16 cellular contexts compared by ENCODE assay signal in the genomic region with DNA sequence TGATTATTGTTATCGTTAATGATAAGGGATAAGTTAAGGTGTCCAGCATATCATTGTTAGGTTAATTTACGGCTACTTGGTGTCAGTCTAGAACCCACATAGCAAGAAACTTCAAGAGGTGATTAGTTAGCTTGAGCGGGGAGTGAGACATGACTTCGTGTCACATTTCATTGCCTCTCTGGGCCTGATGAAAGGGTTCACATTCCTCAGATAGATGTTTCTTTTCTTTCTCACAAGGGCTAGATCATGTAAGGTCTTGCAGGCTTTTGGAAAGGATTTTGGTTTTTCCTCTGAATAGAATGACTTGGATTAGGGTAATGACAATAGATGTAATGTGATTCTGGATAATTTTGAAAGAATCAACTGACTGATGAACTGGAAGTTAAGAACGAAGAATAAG. TPM values are rescaled to one million over a fixed set of nuclear protein-coding genes. Genes with fewer than 3 reads are reported as not detected.
DNase-seq lines count a peak whose midpoint lies in the region; ATAC-seq, FAIRE-seq and TF ChIP-seq lines count a peak whose summit lies in the region.
"Had no signal": no experiment of that assay in that cellular context is flagged by ENCODE, and none has a peak within 500 bp of the region (broad histone marks: within the 10 kb centered on the region; RNA-seq: fewer than 3 reads in every experiment).

No MANE protein-coding gene starts in this region.

- H3K14ac ChIP-seq in H1 (ENCODE audit: insufficient read length) = no peak overlapping the region
- no peak overlapping the region for H3K14ac ChIP-seq in mesenchymal stem cell (ENCODE audit: low read length in 2 of 2)

- TF ChIP-seq RAD21 in H1 (IDR thresholded peaks at IDR 0.05 in 1 of 2, conservative IDR thresholded peaks at IDR 0.05 in 1 of 2; ENCODE audit: low read depth in 2 of 2, low read length in 2 of 2) = no peak

- H2BK15ac ChIP-seq in H1 (ENCODE audit: low read length) (no peak overlapping the region), mesenchymal stem cell (ENCODE audit: low read depth, poor library complexity, severe bottlenecking) (no peak overlapping the region)

- peak overlapping the region; percentile 2; the same call in 1 of the 2 replicates for H2BK5ac ChIP-seq in H1 (ENCODE audit: low read depth, low read length)
- H2BK5ac ChIP-seq in mesenchymal stem cell (ENCODE audit: low read depth, low read length, poor library complexity, severe bottlenecking) = no peak overlapping the region

- no peak overlapping the region for H2AK5ac ChIP-seq in H1 (ENCODE audit: low read depth, low read length)
- H2AK5ac ChIP-seq in mesenchymal stem cell (ENCODE audit: low read length, severe bottlenecking) = no peak overlapping the region

- peak overlapping the region; percentile 15 to 66 for H3K27ac Mint-ChIP-seq in natural killer cell
- H3K27ac Mint-ChIP-seq in natural killer cell treated with Interleukin-12 subunit alpha and Interleukin-12 subunit beta and Interleukin-15 and Interleukin-18, amount 100 ng/mL, for 72 hours = no peak overlapping the region
- peak overlapping the region; percentile 55 for H3K27ac Mint-ChIP-seq in type B pancreatic cell

- H3K27me3 Mint-ChIP-seq in natural killer cell (ENCODE audit: low read depth in 2 of 2) (no peaks in the 10 kb centered on the region), type B pancreatic cell (no peaks in the 10 kb centered on the region)
- H3K27me3 Mint-ChIP-seq in natural killer cell treated with Interleukin-12 subunit alpha and Interleukin-12 subunit beta and Interleukin-15 and Interleukin-18, amount 100 ng/mL, for 72 hours = no peaks in the 10 kb centered on the region
- H3K27me3 Mint-ChIP-seq: activated CD8-positive, alpha-beta T cell treated with anti-CD3 and anti-CD28 coated beads for 36 hours had no signal

- 74% methylated on average over 5 of the region's 5 CpGs; no CpG with 5 or more reads in 1 of the 2 experiments for WGBS in H1 (ENCODE audit: extremely low coverage in 1 of 2, insufficient coverage in 1 of 2, insufficient read length in 1 of 2, insufficient replicate concordance in 2 of 2, low coverage in 1 of 2, low lambda C conversion rate in 2 of 2, missing lambda C conversion rate in 1 of 2), 2 experiments
- WGBS in mesenchymal stem cell = 95% methylated on average over 5 of the region's 5 CpGs

- POLR2A ChIA-PET in H1 (lab: Charles Lee; ENCODE audit: partially characterized antibody) = interaction anchor here (0.6 to 2.5 kb wide), 7 partner anchors 9 to 88 kb away, joined by 3 to 18 read pairs (median 5); a partner anchor contains a TSS

- H3K36me3 Mint-ChIP-seq in natural killer cell = no peaks in the 10 kb centered on the region
- H3K36me3 Mint-ChIP-seq in natural killer cell treated with Interleukin-12 subunit alpha and Interleukin-12 subunit beta and Interleukin-15 and Interleukin-18, amount 100 ng/mL, for 72 hours = peaks cover 31% of the 10 kb centered on the region
- H3K36me3 Mint-ChIP-seq in type B pancreatic cell = peaks cover 42% of the 10 kb centered on the region

- H3K27me3 ChIP-seq in H1 (replicated peaks in 1 of 4; ENCODE audit: control insufficient read depth in 3 of 4, extremely low read depth in 1 of 4, insufficient read depth in 3 of 4, low read length in 3 of 4) (no peaks in the 10 kb centered on the region), mesenchymal stem cell (ENCODE audit: control insufficient read depth in 1 of 2, insufficient read depth in 1 of 2, low read length in 2 of 2) (no peaks in the 10 kb centered on the region)

- peaks cover 26 to 35% of the 10 kb centered on the region in 2 experiments for H4K20me1 ChIP-seq in H1 (replicated peaks in 1 of 2; ENCODE audit: control insufficient read depth in 1 of 2, insufficient read depth in 2 of 2, low read length in 2 of 2)

- H4K91ac ChIP-seq in H1 (replicated peaks; ENCODE audit: insufficient read length, low read length) (no peak overlapping the region), mesenchymal stem cell (ENCODE audit: low read length) (no peak overlapping the region)

- H2AFZ ChIP-seq in H1 (ENCODE audit: low read length) (no peak overlapping the region), mesenchymal stem cell (ENCODE audit: low read depth, low read length) (no peak overlapping the region)

- H2BK12ac ChIP-seq in H1 (ENCODE audit: low read depth, low read length) = no peak overlapping the region
- H2BK12ac ChIP-seq in mesenchymal stem cell (ENCODE audit: low read length in 2 of 2) = no peak overlapping the region

- H3K56ac ChIP-seq in H1 (replicated peaks; ENCODE audit: insufficient read length, low read depth, low read length) = no peak overlapping the region

- H3K23me2 ChIP-seq in H1 (ENCODE audit: low read depth, low read length) = peaks cover 2% of the 10 kb centered on the region; the same call in 1 of the 2 replicates

- no peak for TF ChIP-seq EP300 in H1 (IDR thresholded peaks at IDR 0.05; ENCODE audit: borderline replicate concordance in 1 of 2, low read depth in 2 of 2, low read length in 2 of 2)

- peaks cover 3 to 40% (median 7%) of the 10 kb centered on the region in 4 experiments; a peak in 5 of 8 replicates for H3K36me3 ChIP-seq in H1 (ENCODE audit: control insufficient read depth in 2 of 4, insufficient read depth in 4 of 4, low read length in 3 of 4)
- H3K36me3 ChIP-seq in mesenchymal stem cell (ENCODE audit: control insufficient read depth in 1 of 2, insufficient read depth in 2 of 2, low read depth in 1 of 2, low read length in 2 of 2) = peaks cover 13 to 73% of the 10 kb centered on the region in 2 experiments

- H3K9me3 Mint-ChIP-seq in natural killer cell = no peaks in the 10 kb centered on the region
- no peaks in the 10 kb centered on the region for H3K9me3 Mint-ChIP-seq in natural killer cell treated with Interleukin-12 subunit alpha and Interleukin-12 subunit beta and Interleukin-15 and Interleukin-18, amount 100 ng/mL, for 72 hours
- no peaks in the 10 kb centered on the region for H3K9me3 Mint-ChIP-seq in type B pancreatic cell
- H3K9me3 Mint-ChIP-seq: activated CD8-positive, alpha-beta T cell treated with anti-CD3 and anti-CD28 coated beads for 36 hours; activated T-helper 1 cell treated with anti-CD3 and anti-CD28 coated beads, Interleukin-12 subunit alpha, Interleukin-12 subunit beta, Interleukin-2, Interleukin-4 antibody, amounts not matched to agents 30 ng/mL and 10 ng/mL and 1 ng/mL, durations not matched to agents 14 hours and 24 hours and 36 hours had no signal

- H4K8ac ChIP-seq in H1 (ENCODE audit: extremely low read depth, insufficient read depth, low read length) (no peak overlapping the region), mesenchymal stem cell (ENCODE audit: low read length) (no peak overlapping the region)

- H3K27ac ChIP-seq in H1 (ENCODE audit: low read depth, low read length) (no peak overlapping the region), mesenchymal stem cell (ENCODE audit: low read length, poor library complexity, severe bottlenecking) (peak overlapping the region; percentile 49)

- H3K79me1 ChIP-seq in H1 (ENCODE audit: low read depth, low read length) (peaks cover 7% of the 10 kb centered on the region), mesenchymal stem cell (replicated peaks; ENCODE audit: low read length, poor library complexity, severe bottlenecking) (no peaks in the 10 kb centered on the region)

- no peak overlapping the region for H2BK20ac ChIP-seq in H1 (ENCODE audit: low read length)

- H3K18ac ChIP-seq in H1 (ENCODE audit: extremely low read depth, low read length) = no peak overlapping the region
- H3K18ac ChIP-seq in mesenchymal stem cell (ENCODE audit: low read depth in 1 of 2, low read length in 2 of 2) = no peak overlapping the region

- no peak overlapping the region for H3K4me3 Mint-ChIP-seq in natural killer cell
- no peak overlapping the region for H3K4me3 Mint-ChIP-seq in natural killer cell treated with Interleukin-12 subunit alpha and Interleukin-12 subunit beta and Interleukin-15 and Interleukin-18, amount 100 ng/mL, for 72 hours
- H3K4me3 Mint-ChIP-seq in type B pancreatic cell = peak overlapping the region; percentile 42
- H3K4me3 Mint-ChIP-seq: activated CD8-positive, alpha-beta T cell treated with anti-CD3 and anti-CD28 coated beads for 36 hours; activated T-helper 1 cell treated with anti-CD3 and anti-CD28 coated beads, Interleukin-12 subunit alpha, Interleukin-12 subunit beta, Interleukin-2, Interleukin-4 antibody, amounts not matched to agents 30 ng/mL and 10 ng/mL and 1 ng/mL, durations not matched to agents 14 hours and 24 hours and 36 hours had no signal

- no peak overlapping the region for H4K5ac ChIP-seq in H1 (ENCODE audit: insufficient read length, low read depth, low read length)

- CTCF ChIA-PET in H1 (lab: Charles Lee; ENCODE audit: partially characterized antibody) = interaction anchor here (0.8 kb wide), 1 partner anchor 24 kb away, joined by 4 read pairs; no protein-coding TSS in a partner anchor

- no peak overlapping the region for H2BK120ac ChIP-seq in H1 (replicated peaks; ENCODE audit: low read depth, low read length)
- H2BK120ac ChIP-seq in mesenchymal stem cell (ENCODE audit: low read depth, low read length) = no peak overlapping the region

- no peak overlapping the region for H3K9ac ChIP-seq in H1 (replicated peaks in 1 of 4; ENCODE audit: extremely low read depth in 1 of 4, low read depth in 3 of 4, low read length in 3 of 4)
- H3K9ac ChIP-seq in mesenchymal stem cell (ENCODE audit: low read length) = no peak overlapping the region

- H3K4me1 Mint-ChIP-seq in natural killer cell = peaks cover 76 to 79% of the 10 kb centered on the region in 2 donors
- H3K4me1 Mint-ChIP-seq in natural killer cell treated with Interleukin-12 subunit alpha and Interleukin-12 subunit beta and Interleukin-15 and Interleukin-18, amount 100 ng/mL, for 72 hours (ENCODE audit: low read depth in 2 of 2) = peaks cover 50 to 62% of the 10 kb centered on the region in 2 donors
- peaks cover 44% of the 10 kb centered on the region for H3K4me1 Mint-ChIP-seq in type B pancreatic cell (ENCODE audit: unreplicated experiment)

- H3K4me3 ChIP-seq in H1 (ENCODE audit: extremely low read depth in 1 of 4, insufficient read depth in 2 of 4, low read depth in 3 of 4, low read length in 4 of 4) = no peak overlapping the region
- no peak overlapping the region for H3K4me3 ChIP-seq in mesenchymal stem cell (ENCODE audit: insufficient read depth in 1 of 2, low read depth in 1 of 2, low read length in 2 of 2)

- DNase-seq in natural killer cell (no peak), H1 (ENCODE audit: low read depth in 1 of 2, low spot score in 2 of 2) (no peak), mesenchymal stem cell (no peak), type B pancreatic cell (ENCODE audit: extremely low spot score, unreplicated experiment) (no peak), NCI-H2171 treated with DMSO at 0.1 percent for 48 hours (lab: John Stamatoyannopoulos, UW) (no peak), C1 segment of cervical spinal cord (lab: John Stamatoyannopoulos, UW) (no peak), KG1 (lab: John Stamatoyannopoulos, UW) (no peak)
- DNase-seq in natural killer cell treated with Interleukin-12 subunit alpha and Interleukin-12 subunit beta and Interleukin-15 and Interleukin-18, amount 100 ng/mL, for 72 hours (ENCODE audit: low spot score) = no peak
- DNase-seq: ACHN; activated CD8-positive, alpha-beta T cell treated with anti-CD3 and anti-CD28 coated beads for 36 hours; COR-L47; foreskin melanocyte; NCI-H1694; stimulated activated CD4-positive, alpha-beta T cell treated with anti-CD3 and anti-CD28 coated beads, Interleukin-1b, Interleukin-23, amount 100 ng/mL, for 48 hours had no signal

- no peak for FAIRE-seq in H1 (lab: Jason Lieb, UNC)
- FAIRE-seq: islet of Langerhans had no signal

- TF ChIP-seq POLR2A in H1 (IDR thresholded peaks at IDR 0.05; ENCODE audit: control extremely low read depth in 1 of 2, low read depth in 2 of 2, low read length in 2 of 2) = no peak

- H3K4ac ChIP-seq in H1 (replicated peaks; ENCODE audit: insufficient read length, low read depth, low read length) (no peak overlapping the region), mesenchymal stem cell (ENCODE audit: low read depth in 1 of 2, low read length in 2 of 2) (no peak overlapping the region)

- intact Hi-C loops in natural killer cell (cut with micrococcal nuclease) = no loop called here

- peaks cover 49 to 99% of the 10 kb centered on the region in 2 experiments for H3K79me2 ChIP-seq in H1 (ENCODE audit: control insufficient read depth in 1 of 2, insufficient read depth in 2 of 2, low read length in 2 of 2)

- peak overlapping the region in 1 of 2 experiments; percentile 39; a peak in 1 of 4 replicates for H3K4me2 ChIP-seq in H1 (ENCODE audit: insufficient read depth in 1 of 2, low read depth in 2 of 2, low read length in 2 of 2)
- no peak overlapping the region for H3K4me2 ChIP-seq in mesenchymal stem cell (ENCODE audit: low read length, poor library complexity, severe bottlenecking)

- H3K9me3 ChIP-seq in H1 (ENCODE audit: insufficient read depth in 2 of 2, low read depth in 1 of 2, low read length in 1 of 2) (no peaks in the 10 kb centered on the region), mesenchymal stem cell (ENCODE audit: control insufficient read depth, low read length) (no peaks in the 10 kb centered on the region)

- TF ChIP-seq CTCF in natural killer cell (IDR thresholded peaks at IDR 0.05) (no peak), H1 (IDR thresholded peaks at IDR 0.05; ENCODE audit: control extremely low read depth in 1 of 3, insufficient read depth in 1 of 3, low read depth in 1 of 3, low read length in 3 of 3) (no peak), type B pancreatic cell (conservative IDR thresholded peaks at IDR 0.05) (no peak)

- ATAC-seq in natural killer cell = no peak
- no peak for ATAC-seq in natural killer cell treated with Interleukin-12 subunit alpha and Interleukin-12 subunit beta and Interleukin-15 and Interleukin-18, amount 100 ng/mL, for 72 hours
- ATAC-seq: activated CD8-positive, alpha-beta T cell treated with anti-CD3 and anti-CD28 coated beads for 36 hours had no signal

- no peak overlapping the region for H3K23ac ChIP-seq in H1 (ENCODE audit: insufficient read length)
- H3K23ac ChIP-seq in mesenchymal stem cell (ENCODE audit: low read length in 2 of 2) = no peak overlapping the region

- H3K4me1 ChIP-seq in H1 (replicated peaks in 1 of 4; ENCODE audit: control insufficient read depth in 3 of 4, insufficient read depth in 4 of 4, low read length in 3 of 4) = peaks cover 0 to 18% (median 10%) of the 10 kb centered on the region in 4 experiments; a peak in 4 of 7 replicates
- peaks cover 10% of the 10 kb centered on the region for H3K4me1 ChIP-seq in mesenchymal stem cell (ENCODE audit: control insufficient read depth, insufficient read depth, low read depth, low read length)

RNA-seq across cellular contexts. Expression of a gene that starts 26.7 kb away (rescaled TPM):
- 100 to 1,000 TPM; 225 to 245 (median 226) TPM for total RNA-seq in natural killer cell
- 100 to 1,000 TPM; 136 to 146 TPM for total RNA-seq in natural killer cell treated with Interleukin-12 subunit alpha and Interleukin-12 subunit beta and Interleukin-15 and Interleukin-18, amount 100 ng/mL, for 72 hours
- 122 and 128 TPM in 2 replicates for total RNA-seq in H1 (2021; fragmentation: NEBNext Ultra II Directional; extraction: Animal tissue kit (Norgen Biotek cat#: 25700))
- 38.4 and 72.9 TPM in 2 replicates for polyA plus RNA-seq in H1 (2011; rRNA removed)
- polyA plus RNA-seq in H1 (2011; cell fraction: cytosol; rRNA removed) = 61.6 TPM
- 49.5 TPM for polyA plus RNA-seq in H1 (2011; cell fraction: nucleus; rRNA removed)
- 64.4 to 81.6 TPM (median 72.8 TPM) in 4 replicates for polyA plus RNA-seq in H1 (2012, experiment 1 of 2)
- 4.4 TPM for polyA plus RNA-seq in H1 (2012, experiment 2 of 2)
- 91.5 TPM for polyA plus RNA-seq in H1 (2013, experiment 1 of 2)
- polyA plus RNA-seq in H1 (2013, experiment 2 of 2) = 96.1 TPM
- polyA minus RNA-seq in H1 (2011; rRNA and poly(A)+ RNA removed) = 126 and 136 TPM in 2 replicates
- polyA minus RNA-seq in H1 (2011; cell fraction: cytosol; rRNA and poly(A)+ RNA removed) = 60.3 TPM
- polyA minus RNA-seq in H1 (2011; cell fraction: nucleus; rRNA and poly(A)+ RNA removed) = 140 TPM
- polyA plus RNA-seq in mesenchymal stem cell (2013, experiment 1 of 2) = 94.3 TPM
- 90.8 TPM for polyA plus RNA-seq in mesenchymal stem cell (2013, experiment 2 of 2)
- total RNA-seq in type B pancreatic cell (ENCODE audit: low replicate concordance) = 110 and 115 TPM in 2 replicates

Comparison
In these comparisons a context has a peak if more than half of its experiments do, and no peak if none do; other contexts are left out.
1. H3K27ac Mint-ChIP-seq: peak in natural killer cell (2 of 2) and type B pancreatic cell (single experiment); none in natural killer cell treated with Interleukin-12 subunit alpha and Interleukin-12 subunit beta and Interleukin-15 and Interleukin-18, amount 100 ng/mL, for 72 hours (0 of 2).